In the genomic region with DNA sequence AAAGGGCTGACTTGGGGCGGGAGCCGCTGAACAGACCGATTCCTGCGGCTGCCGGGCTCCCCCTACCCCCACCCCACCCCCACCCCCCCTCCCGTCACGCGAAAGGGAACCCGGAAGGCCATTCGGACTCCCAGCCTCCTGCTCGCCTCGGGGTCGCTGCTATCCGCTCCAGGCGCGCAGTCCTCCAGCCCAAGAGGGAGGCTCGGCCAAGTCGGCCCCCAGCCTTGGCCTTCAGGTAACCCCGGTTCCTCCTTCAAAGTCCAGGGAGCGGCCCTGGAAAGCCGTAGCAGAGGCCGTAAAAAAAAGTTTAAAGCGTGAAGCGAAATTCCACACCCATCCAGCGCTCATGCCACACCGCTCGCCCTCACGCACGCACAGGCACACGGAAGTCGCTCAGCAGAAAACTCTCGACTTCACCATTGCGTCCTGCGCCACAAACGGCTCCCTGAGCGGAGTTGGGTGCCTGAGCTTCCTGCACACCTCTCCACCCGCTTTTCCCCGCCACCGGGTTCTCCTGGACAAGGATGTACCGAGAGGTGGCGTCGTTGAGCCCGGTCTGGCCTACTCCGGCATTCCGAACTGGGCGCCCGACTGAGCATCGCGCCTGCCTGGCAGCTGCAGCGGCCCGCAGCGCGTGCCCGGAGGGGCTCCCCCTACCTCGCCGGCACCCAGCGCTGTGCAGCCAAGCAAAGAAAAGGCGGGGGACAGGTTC, we compare ENCODE assay signal across 8 cellular contexts.
DNase-seq lines count a peak whose midpoint lies in the region; FAIRE-seq lines count a peak whose summit lies in the region.

No MANE protein-coding gene starts in this region.

- in situ Hi-C loops in T47D (cut with HindIII; ENCODE audit: low pct_unique_long_range_greater_than_20kb, low sequenced_read_pairs), result no loop called here

- FAIRE-seq in urothelium cell line (lab: Jason Lieb, UNC), result no peak

- peak; percentile 23 to 34 for DNase-seq in stimulated activated CD4-positive, alpha-beta T cell treated with anti-CD3 and anti-CD28 coated beads, Interleukin-2, amount 100 ng/mL, for 48 hours
- no peak for DNase-seq in stimulated activated CD4-positive, alpha-beta T cell treated with anti-CD3 and anti-CD28 coated beads, Interleukin-4, amount 100 ng/mL, for 4 hours
- peak; percentile 71 to 79 for DNase-seq in T47D (ENCODE audit: low read depth in 1 of 2, low spot score in 1 of 2)
- peak; percentile 92 for DNase-seq in left kidney (ENCODE audit: low read depth, low spot score)
- DNase-seq in urothelium cell line (ENCODE audit: low spot score), result peak; percentile 57
- no peak for DNase-seq in NCI-H1436 treated with DMSO at 0.1 percent for 48 hours (lab: John Stamatoyannopoulos, UW)
- DNase-seq in 8988T, result no peak
- DNase-seq in SIG-M5 (lab: John Stamatoyannopoulos, UW), result no peak

Comparison
In these comparisons a context has a peak if more than half of its experiments do, and no peak if none do; other contexts are left out.
1. DNase-seq: peak in stimulated activated CD4-positive, alpha-beta T cell treated with anti-CD3 and anti-CD28 coated beads, Interleukin-2, amount 100 ng/mL, for 48 hours (2 of 2), T47D (2 of 2), left kidney (single experiment) and urothelium cell line (single experiment); none in stimulated activated CD4-positive, alpha-beta T cell treated with anti-CD3 and anti-CD28 coated beads, Interleukin-4, amount 100 ng/mL, for 4 hours (0 of 2), NCI-H1436 treated with DMSO at 0.1 percent for 48 hours (single experiment), 8988T (single experiment) and SIG-M5 (single experiment).